Comparison of ENCODE assay signal across 13 cellular contexts in genomic region chr3:184741798-184742675, GRCh38. TPM values are rescaled to one million over a fixed set of nuclear protein-coding genes. Genes with fewer than 3 reads are reported as not detected.
DNase-seq lines count a peak whose midpoint lies in the region; ATAC-seq and TF ChIP-seq lines count a peak whose summit lies in the region.
"Had no signal": no experiment of that assay in that cellular context is flagged by ENCODE, and none has a peak within 500 bp of the region (broad histone marks: within the 10 kb centered on the region; RNA-seq: fewer than 3 reads in every experiment).

No MANE protein-coding gene starts in this region.

- H3K4me1 Mint-ChIP-seq in WTC11: peaks cover 21% of the 10 kb centered on the region
- H3K4me1 Mint-ChIP-seq: activated CD4-positive, alpha-beta T cell treated with anti-CD3 and anti-CD28 coated beads, Interleukin-2, amount 10 ng/mL, durations not matched to agents 7 days and 5 days had no signal

- no TSS peak for BruUV-seq in A673 (replicated peaks; lab: Mats Ljungman, UMichigan)

- H3K27me3 ChIP-seq in A673 (replicated peaks; ENCODE audit: insufficient read depth, low read depth, low read length, poor library complexity): no peaks in the 10 kb centered on the region
- H3K27me3 ChIP-seq: tibial artery had no signal

- H3K9me3 Mint-ChIP-seq in WTC11: no peaks in the 10 kb centered on the region
- H3K9me3 Mint-ChIP-seq: activated CD4-positive, alpha-beta T cell treated with anti-CD3 and anti-CD28 coated beads, Interleukin-2, amount 10 ng/mL, durations not matched to agents 7 days and 5 days; activated T-cell treated with anti-CD3 and anti-CD28 coated beads, Interleukin-2, amount 50 U/mL, for 4 hours had no signal

- H3K27ac ChIP-seq in A673 (ENCODE audit: low read depth, low read length, poor library complexity, severe bottlenecking) (no peak overlapping the region), HEK293 (ENCODE audit: extremely low read depth, low read depth, low read length) (no peak overlapping the region)
- H3K27ac ChIP-seq: tibial artery had no signal

- intact Hi-C loops in A673 (cut with micrococcal nuclease; ENCODE audit: unreplicated experiment): no loop called here

- H3K36me3 ChIP-seq in A673 (ENCODE audit: insufficient read depth, low read length, poor library complexity, severe bottlenecking): no peaks in the 10 kb centered on the region
- H3K36me3 ChIP-seq in HEK293 (ENCODE audit: control insufficient read depth in 2 of 2, insufficient read depth in 1 of 2, low read length in 2 of 2): no peaks in the 10 kb centered on the region
- H3K36me3 ChIP-seq: tibial artery had no signal

- H3K4me1 ChIP-seq in A673 (ENCODE audit: insufficient read depth, low read length, poor library complexity, severe bottlenecking) (peaks cover 22% of the 10 kb centered on the region), HEK293 (ENCODE audit: control insufficient read depth, insufficient read depth, low read length) (no peaks in the 10 kb centered on the region)
- H3K4me1 ChIP-seq: tibial artery had no signal

- no peak overlapping the region for H3K4me3 Mint-ChIP-seq in WTC11
- H3K4me3 Mint-ChIP-seq: activated CD4-positive, alpha-beta T cell treated with anti-CD3 and anti-CD28 coated beads, Interleukin-2, amount 10 ng/mL, durations not matched to agents 7 days and 5 days; activated T-cell treated with anti-CD3 and anti-CD28 coated beads, Interleukin-2, amount 50 U/mL, for 4 hours had no signal

- no peaks in the 10 kb centered on the region for H3K27me3 Mint-ChIP-seq in WTC11 (ENCODE audit: low read depth)

- H3K27ac Mint-ChIP-seq in WTC11: peak overlapping the region; percentile 9; the same call in 1 of the 2 replicates
- H3K27ac Mint-ChIP-seq: activated CD4-positive, alpha-beta T cell treated with anti-CD3 and anti-CD28 coated beads, Interleukin-2, amount 10 ng/mL, durations not matched to agents 7 days and 5 days had no signal

- no peaks in the 10 kb centered on the region for H3K9me3 ChIP-seq in A673 (ENCODE audit: low read depth, low read length, poor library complexity, severe bottlenecking)
- H3K9me3 ChIP-seq in HEK293 (ENCODE audit: control insufficient read depth, insufficient read depth, low read depth, low read length): no peaks in the 10 kb centered on the region
- H3K9me3 ChIP-seq: tibial artery had no signal

- CTCF ChIA-PET in A673 (lab: Charles Lee): interaction anchor here (0.6 kb wide), 1 partner anchor 605 kb away, joined by 3 read pairs; no protein-coding TSS in a partner anchor
- CTCF ChIA-PET in HEK293 (lab: Yijun Ruan, JAX): interaction anchor here (0.7 to 3.1 kb wide), 5 partner anchors 15 to 243 kb away, joined by 3 to 25 read pairs (median 6); partner anchors contain the start of gene EPHB3
- CTCF ChIA-PET in WTC11 (lab: Charles Lee): interaction anchor here (0.7 to 2.3 kb wide), 14 partner anchors 9 to 192 kb away, joined by 3 to 10 read pairs (median 4); no protein-coding TSS in a partner anchor

- no peak for ATAC-seq in WTC11
- no peak for ATAC-seq in left lobe of liver
- no peak for ATAC-seq in HG03280 (IDR thresholded peaks at IDR 0.05; ENCODE audit: unreplicated experiment)
- ATAC-seq: activated T-cell treated with anti-CD3 and anti-CD28 coated beads, Interleukin-2, amount 50 U/mL, for 4 hours had no signal

- TF ChIP-seq CTCF in A673 (conservative IDR thresholded peaks at IDR 0.05; ENCODE audit: low read depth, low read length) (0 out of 2 replicates have a peak, but pooled peaks have one; percentile 16), HEK293 (tag by site-specific recombination; IDR thresholded peaks at IDR 0.05) (no peak), WTC11 (IDR thresholded peaks at IDR 0.05) (no peak)

- DNase-seq in A673 (ENCODE audit: low spot score): no peak
- no peak for DNase-seq in WTC11 (ENCODE audit: low spot score)
- DNase-seq in left lobe of liver (ENCODE audit: low spot score): peak; percentile 16
- DNase-seq in NOMO-1 (lab: John Stamatoyannopoulos, UW; ENCODE audit: unreplicated experiment in 2 of 2): no peak
- no peak for DNase-seq in NCI-H1105 treated with DMSO at 0.1 percent for 48 hours (lab: John Stamatoyannopoulos, UW)
- no peak for DNase-seq in cortex of kidney (lab: John Stamatoyannopoulos, UW)
- DNase-seq: activated CD4-positive, alpha-beta T cell treated with anti-CD3 and anti-CD28 coated beads, Interleukin-2, amount 10 ng/mL, durations not matched to agents 7 days and 5 days; activated T-cell treated with anti-CD3 and anti-CD28 coated beads, Interleukin-2, amount 50 U/mL, for 4 hours; NCI-H2081 treated with DMSO at 0.1 percent for 48 hours; SHP77 had no signal

- H3K4me3 ChIP-seq in A673 (ENCODE audit: low read depth, low read length, poor library complexity, severe bottlenecking): no peak overlapping the region
- H3K4me3 ChIP-seq in HEK293 (ENCODE audit: low read depth, low read length): no peak overlapping the region
- H3K4me3 ChIP-seq: tibial artery had no signal

- no peaks in the 10 kb centered on the region for H3K36me3 Mint-ChIP-seq in WTC11

- POLR2A ChIA-PET in A673 (lab: Charles Lee; ENCODE audit: low non-redundant PET): no interaction called here
- POLR2A ChIA-PET in HEK293 (lab: Yijun Ruan, JAX): no interaction called here
- POLR2A ChIA-PET in WTC11 (lab: Charles Lee): no interaction called here

TF ChIP-seq in HEK293, 187 proteins besides CTCF, POLR2A, EP300 and RAD21:
- peak; percentile 37 for TF ChIP-seq PRDM10 (tag by site-specific recombination; IDR thresholded peaks at IDR 0.05)
- TF ChIP-seq KLF7 (tag by site-specific recombination; IDR thresholded peaks at IDR 0.05; ENCODE audit: borderline replicate concordance): no peak
TF ChIP-seq in HEK293: peak in this region for 1.

TF ChIP-seq in WTC11, 78 proteins besides CTCF, POLR2A, EP300 and RAD21:
- TF ChIP-seq AR (CRISPR knock-in tag; IDR thresholded peaks at IDR 0.05): no peak
TF ChIP-seq in WTC11: peak in this region for 0.

RNA-seq across cellular contexts. Expression of gene MAGEF1, which starts 30.2 kb away (rescaled TPM):
- total RNA-seq in A673 (2021) (47.6 and 51.2 TPM in 2 replicates), WTC11 (2021) (59.1 to 72.9 TPM (median 63.1 TPM) in 3 replicates), left lobe of liver (12.0 TPM)
